ENCODE assay signal across 1 cellular context in genomic region chr14:101732128-101732527, GRCh38.
TF ChIP-seq lines count a peak whose summit lies in the region.

No MANE protein-coding gene starts in this region.

TF ChIP-seq in K562, 482 proteins besides CTCF, POLR2A, EP300 and RAD21 (continued from another document):
- TF ChIP-seq, protein P1, sequence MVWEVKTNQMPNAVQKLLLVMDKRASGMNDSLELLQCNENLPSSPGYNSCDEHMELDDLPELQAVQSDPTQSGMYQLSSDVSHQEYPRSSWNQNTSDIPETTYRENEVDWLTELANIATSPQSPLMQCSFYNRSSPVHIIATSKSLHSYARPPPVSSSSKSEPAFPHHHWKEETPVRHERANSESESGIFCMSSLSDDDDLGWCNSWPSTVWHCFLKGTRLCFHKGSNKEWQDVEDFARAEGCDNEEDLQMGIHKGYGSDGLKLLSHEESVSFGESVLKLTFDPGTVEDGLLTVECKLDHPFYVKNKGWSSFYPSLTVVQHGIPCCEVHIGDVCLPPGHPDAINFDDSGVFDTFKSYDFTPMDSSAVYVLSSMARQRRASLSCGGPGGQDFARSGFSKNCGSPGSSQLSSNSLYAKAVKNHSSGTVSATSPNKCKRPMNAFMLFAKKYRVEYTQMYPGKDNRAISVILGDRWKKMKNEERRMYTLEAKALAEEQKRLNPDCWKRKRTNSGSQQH (CRISPR knock-in tag; IDR thresholded peaks at IDR 0.05) = no peak
- TF ChIP-seq PHB2 (IDR thresholded peaks at IDR 0.05; ENCODE audit: low read depth) (no peak), CBX5 (IDR thresholded peaks at IDR 0.05; ENCODE audit: borderline replicate concordance, low read depth) (no peak), ARID2 (IDR thresholded peaks at IDR 0.05) (no peak), MEF2A (IDR thresholded peaks at IDR 0.05; ENCODE audit: control insufficient read depth, low read depth, low read length) (no peak), DACH1 (IDR thresholded peaks at IDR 0.05; ENCODE audit: partially characterized antibody) (no peak), FOXK2 (conservative IDR thresholded peaks at IDR 0.05 in 1 of 2, IDR thresholded peaks at IDR 0.05 in 1 of 2; ENCODE audit: low read depth in 2 of 2) (no peak), JUN (IDR thresholded peaks at IDR 0.05; ENCODE audit: borderline replicate concordance, low read depth, low read length) (peak; percentile 75; the same call in 1 of the 2 replicates), JUN (CRISPR knock-in tag; IDR thresholded peaks at IDR 0.05; ENCODE audit: borderline replicate concordance) (no peak), SAFB (IDR thresholded peaks at IDR 0.05; ENCODE audit: borderline replicate concordance, low read depth, low read length) (no peak), MCM3 (IDR thresholded peaks at IDR 0.05) (no peak), ATF3 (IDR thresholded peaks at IDR 0.05) (peak; percentile 98), ATF3 (CRISPR knock-in tag; conservative IDR thresholded peaks at IDR 0.05) (peak; percentile 80; the same call in 1 of the 2 replicates), RFX5 (IDR thresholded peaks at IDR 0.05; ENCODE audit: low read depth, low read length) (no peak), ZNF174 (CRISPR knock-in tag; IDR thresholded peaks at IDR 0.05) (no peak), ESRRB (CRISPR knock-in tag; IDR thresholded peaks at IDR 0.05; ENCODE audit: borderline replicate concordance) (no peak), SREBF2 (CRISPR knock-in tag; IDR thresholded peaks at IDR 0.05) (no peak), EZH2 (IDR thresholded peaks at IDR 0.05; ENCODE audit: borderline replicate concordance, low read depth, low read length) (no peak), SMARCB1 (IDR thresholded peaks at IDR 0.05; ENCODE audit: insufficient read length, low read depth) (no peak), MECOM (CRISPR knock-in tag; IDR thresholded peaks at IDR 0.05) (no peak), FOXJ2 (tag; IDR thresholded peaks at IDR 0.05) (no peak), SMAD4 (CRISPR knock-in tag; conservative IDR thresholded peaks at IDR 0.05) (0 out of 2 replicates have a peak, but pooled peaks have one; percentile 45), ZKSCAN1 (IDR thresholded peaks at IDR 0.05; ENCODE audit: low read depth, low read length) (no peak), CBX3 (IDR thresholded peaks at IDR 0.05; ENCODE audit: borderline replicate concordance in 1 of 2, low read length in 2 of 2) (no peak), ZNF655 (CRISPR knock-in tag; IDR thresholded peaks at IDR 0.05) (no peak), DLX4 (CRISPR knock-in tag; IDR thresholded peaks at IDR 0.05) (no peak), CC2D1A (IDR thresholded peaks at IDR 0.05) (no peak), CREM (IDR thresholded peaks at IDR 0.05; ENCODE audit: low read depth) (peak; percentile 81), BDP1 (IDR thresholded peaks at IDR 0.05; ENCODE audit: insufficient read depth, insufficient read length) (no peak), ZC3H8 (IDR thresholded peaks at IDR 0.05) (no peak), U2AF1 (optimal IDR thresholded peaks at IDR 0.05; ENCODE audit: low read depth, low read length) (no peak), POLR2G (IDR thresholded peaks at IDR 0.05; ENCODE audit: low read depth, low read length) (0 out of 2 replicates have a peak, but pooled peaks have one; percentile 0), MTF1 (CRISPR knock-in tag; IDR thresholded peaks at IDR 0.05; ENCODE audit: borderline replicate concordance) (no peak), L3MBTL2 (IDR thresholded peaks at IDR 0.05) (peak; percentile 60), E2F5 (CRISPR knock-in tag; IDR thresholded peaks at IDR 0.05) (no peak), CCAR2 (IDR thresholded peaks at IDR 0.05; ENCODE audit: low read depth, low read length) (no peak), IRF2 (CRISPR knock-in tag; IDR thresholded peaks at IDR 0.05) (no peak), HMG20A (CRISPR knock-in tag; conservative IDR thresholded peaks at IDR 0.05) (no peak), BCL6 (CRISPR knock-in tag; IDR thresholded peaks at IDR 0.05) (no peak), SNIP1 (IDR thresholded peaks at IDR 0.05; ENCODE audit: low read depth) (no peak), ZNF197 (CRISPR knock-in tag; IDR thresholded peaks at IDR 0.05; ENCODE audit: low read depth) (no peak), ZKSCAN8 (CRISPR knock-in tag; IDR thresholded peaks at IDR 0.05) (no peak), ZFP36 (IDR thresholded peaks at IDR 0.05; ENCODE audit: low read depth, low read length, partially characterized antibody) (no peak), ZNF398 (CRISPR knock-in tag; IDR thresholded peaks at IDR 0.05) (no peak), ZNF444 (CRISPR knock-in tag; IDR thresholded peaks at IDR 0.05) (no peak), ZNF583 (CRISPR knock-in tag; IDR thresholded peaks at IDR 0.05) (no peak)
- TF ChIP-seq, protein P2, sequence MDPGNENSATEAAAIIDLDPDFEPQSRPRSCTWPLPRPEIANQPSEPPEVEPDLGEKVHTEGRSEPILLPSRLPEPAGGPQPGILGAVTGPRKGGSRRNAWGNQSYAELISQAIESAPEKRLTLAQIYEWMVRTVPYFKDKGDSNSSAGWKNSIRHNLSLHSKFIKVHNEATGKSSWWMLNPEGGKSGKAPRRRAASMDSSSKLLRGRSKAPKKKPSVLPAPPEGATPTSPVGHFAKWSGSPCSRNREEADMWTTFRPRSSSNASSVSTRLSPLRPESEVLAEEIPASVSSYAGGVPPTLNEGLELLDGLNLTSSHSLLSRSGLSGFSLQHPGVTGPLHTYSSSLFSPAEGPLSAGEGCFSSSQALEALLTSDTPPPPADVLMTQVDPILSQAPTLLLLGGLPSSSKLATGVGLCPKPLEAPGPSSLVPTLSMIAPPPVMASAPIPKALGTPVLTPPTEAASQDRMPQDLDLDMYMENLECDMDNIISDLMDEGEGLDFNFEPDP (CRISPR knock-in tag; IDR thresholded peaks at IDR 0.05) = no peak
- TF ChIP-seq, protein P3, sequence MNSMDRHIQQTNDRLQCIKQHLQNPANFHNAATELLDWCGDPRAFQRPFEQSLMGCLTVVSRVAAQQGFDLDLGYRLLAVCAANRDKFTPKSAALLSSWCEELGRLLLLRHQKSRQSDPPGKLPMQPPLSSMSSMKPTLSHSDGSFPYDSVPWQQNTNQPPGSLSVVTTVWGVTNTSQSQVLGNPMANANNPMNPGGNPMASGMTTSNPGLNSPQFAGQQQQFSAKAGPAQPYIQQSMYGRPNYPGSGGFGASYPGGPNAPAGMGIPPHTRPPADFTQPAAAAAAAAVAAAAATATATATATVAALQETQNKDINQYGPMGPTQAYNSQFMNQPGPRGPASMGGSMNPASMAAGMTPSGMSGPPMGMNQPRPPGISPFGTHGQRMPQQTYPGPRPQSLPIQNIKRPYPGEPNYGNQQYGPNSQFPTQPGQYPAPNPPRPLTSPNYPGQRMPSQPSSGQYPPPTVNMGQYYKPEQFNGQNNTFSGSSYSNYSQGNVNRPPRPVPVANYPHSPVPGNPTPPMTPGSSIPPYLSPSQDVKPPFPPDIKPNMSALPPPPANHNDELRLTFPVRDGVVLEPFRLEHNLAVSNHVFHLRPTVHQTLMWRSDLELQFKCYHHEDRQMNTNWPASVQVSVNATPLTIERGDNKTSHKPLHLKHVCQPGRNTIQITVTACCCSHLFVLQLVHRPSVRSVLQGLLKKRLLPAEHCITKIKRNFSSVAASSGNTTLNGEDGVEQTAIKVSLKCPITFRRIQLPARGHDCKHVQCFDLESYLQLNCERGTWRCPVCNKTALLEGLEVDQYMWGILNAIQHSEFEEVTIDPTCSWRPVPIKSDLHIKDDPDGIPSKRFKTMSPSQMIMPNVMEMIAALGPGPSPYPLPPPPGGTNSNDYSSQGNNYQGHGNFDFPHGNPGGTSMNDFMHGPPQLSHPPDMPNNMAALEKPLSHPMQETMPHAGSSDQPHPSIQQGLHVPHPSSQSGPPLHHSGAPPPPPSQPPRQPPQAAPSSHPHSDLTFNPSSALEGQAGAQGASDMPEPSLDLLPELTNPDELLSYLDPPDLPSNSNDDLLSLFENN (IDR thresholded peaks at IDR 0.05; ENCODE audit: low read depth in 2 of 2, low read length in 2 of 2) = no peak
- TF ChIP-seq, protein P4, sequence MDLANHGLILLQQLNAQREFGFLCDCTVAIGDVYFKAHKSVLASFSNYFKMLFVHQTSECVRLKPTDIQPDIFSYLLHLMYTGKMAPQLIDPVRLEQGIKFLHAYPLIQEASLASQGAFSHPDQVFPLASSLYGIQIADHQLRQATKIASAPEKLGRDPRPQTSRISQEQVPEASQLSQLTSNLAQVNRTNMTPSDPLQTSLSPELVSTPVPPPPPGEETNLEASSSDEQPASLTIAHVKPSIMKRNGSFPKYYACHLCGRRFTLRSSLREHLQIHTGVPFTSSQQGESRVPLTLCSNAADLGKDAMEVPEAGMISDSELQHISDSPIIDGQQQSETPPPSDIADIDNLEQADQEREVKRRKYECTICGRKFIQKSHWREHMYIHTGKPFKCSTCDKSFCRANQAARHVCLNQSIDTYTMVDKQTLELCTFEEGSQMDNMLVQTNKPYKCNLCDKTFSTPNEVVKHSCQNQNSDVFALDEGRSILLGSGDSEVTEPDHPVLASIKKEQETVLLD (IDR thresholded peaks at IDR 0.05) = no peak
- TF ChIP-seq, protein P5, sequence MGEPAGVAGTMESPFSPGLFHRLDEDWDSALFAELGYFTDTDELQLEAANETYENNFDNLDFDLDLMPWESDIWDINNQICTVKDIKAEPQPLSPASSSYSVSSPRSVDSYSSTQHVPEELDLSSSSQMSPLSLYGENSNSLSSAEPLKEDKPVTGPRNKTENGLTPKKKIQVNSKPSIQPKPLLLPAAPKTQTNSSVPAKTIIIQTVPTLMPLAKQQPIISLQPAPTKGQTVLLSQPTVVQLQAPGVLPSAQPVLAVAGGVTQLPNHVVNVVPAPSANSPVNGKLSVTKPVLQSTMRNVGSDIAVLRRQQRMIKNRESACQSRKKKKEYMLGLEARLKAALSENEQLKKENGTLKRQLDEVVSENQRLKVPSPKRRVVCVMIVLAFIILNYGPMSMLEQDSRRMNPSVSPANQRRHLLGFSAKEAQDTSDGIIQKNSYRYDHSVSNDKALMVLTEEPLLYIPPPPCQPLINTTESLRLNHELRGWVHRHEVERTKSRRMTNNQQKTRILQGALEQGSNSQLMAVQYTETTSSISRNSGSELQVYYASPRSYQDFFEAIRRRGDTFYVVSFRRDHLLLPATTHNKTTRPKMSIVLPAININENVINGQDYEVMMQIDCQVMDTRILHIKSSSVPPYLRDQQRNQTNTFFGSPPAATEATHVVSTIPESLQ (CRISPR knock-in tag; IDR thresholded peaks at IDR 0.05) = no peak
